Comparison of ENCODE assay signal across 8 cellular contexts in genomic region chr19:48480476-48481190, GRCh38. TPM values are rescaled to one million over a fixed set of nuclear protein-coding genes. Genes with fewer than 3 reads are reported as not detected.
DNase-seq lines count a peak whose midpoint lies in the region; ATAC-seq, FAIRE-seq and TF ChIP-seq lines count a peak whose summit lies in the region.

No MANE protein-coding gene starts in this region.

- no peak for TF ChIP-seq EP300 in H1 (IDR thresholded peaks at IDR 0.05; ENCODE audit: borderline replicate concordance in 1 of 2, low read depth in 2 of 2, low read length in 2 of 2)

- no peak overlapping the region for H3K18ac ChIP-seq in H1 (ENCODE audit: extremely low read depth, low read length)

- no peaks in the 10 kb centered on the region; a peak in 1 of 7 replicates for H3K27me3 ChIP-seq in H1 (replicated peaks in 1 of 4; ENCODE audit: control insufficient read depth in 3 of 4, extremely low read depth in 1 of 4, insufficient read depth in 3 of 4, low read length in 3 of 4)
- no peaks in the 10 kb centered on the region for H3K27me3 ChIP-seq in muscle layer of duodenum (ENCODE audit: low read depth, low read length)
- H3K27me3 ChIP-seq in thyroid gland: no peaks in the 10 kb centered on the region

- CTCF ChIA-PET in activated CD8-positive, alpha-beta T cell treated with anti-CD3 and anti-CD28 coated beads, Interleukin-2, amount 10 ng/mL, durations not matched to agents 7 days and 5 days (lab: Charles Lee): interaction anchor here (0.7 to 1.8 kb wide), 3 partner anchors 8 to 108 kb away, joined by 3 to 19 read pairs (median 4); no protein-coding TSS in a partner anchor
- CTCF ChIA-PET in H1 (lab: Charles Lee; ENCODE audit: partially characterized antibody): interaction anchor here (0.5 to 3.4 kb wide), 8 partner anchors 9 to 421 kb away, joined by 3 to 18 read pairs (median 3); no protein-coding TSS in a partner anchor

- no peak overlapping the region for H2BK20ac ChIP-seq in H1 (ENCODE audit: low read length)

- peak overlapping the region in 1 of 2 experiments; percentile 47; a peak in 1 of 4 replicates for H3K4me2 ChIP-seq in H1 (ENCODE audit: insufficient read depth in 1 of 2, low read depth in 2 of 2, low read length in 2 of 2)

- TF ChIP-seq POLR2A in H1 (IDR thresholded peaks at IDR 0.05; ENCODE audit: control extremely low read depth in 1 of 2, low read depth in 2 of 2, low read length in 2 of 2): no peak; a peak in 1 of 3 replicates
- TF ChIP-seq POLR2A in thyroid gland (IDR thresholded peaks at IDR 0.05): peak in 1 of 2 donors; percentile 21

- no peak overlapping the region for H2BK5ac ChIP-seq in H1 (ENCODE audit: low read depth, low read length)

- peak overlapping the region; percentile 26 for H3K4me3 ChIP-seq in GM12875 (ENCODE audit: low read depth, low read length)
- peak overlapping the region in 1 of 4 experiments; percentile 29; a peak in 1 of 8 replicates for H3K4me3 ChIP-seq in H1 (ENCODE audit: extremely low read depth in 1 of 4, insufficient read depth in 2 of 4, low read depth in 3 of 4, low read length in 4 of 4)
- peak overlapping the region; percentile 47 to 71 for H3K4me3 ChIP-seq in muscle layer of duodenum (ENCODE audit: low read depth in 1 of 2, low read length in 2 of 2)
- H3K4me3 ChIP-seq in thyroid gland (replicated peaks in 1 of 3): peak overlapping the region in 1 of 3 donors; percentile 40

- peak; percentile 88 for ATAC-seq in activated CD8-positive, alpha-beta T cell treated with anti-CD3 and anti-CD28 coated beads, Interleukin-2, amount 10 ng/mL, durations not matched to agents 7 days and 5 days
- ATAC-seq in HG03469 (IDR thresholded peaks at IDR 0.05; ENCODE audit: unreplicated experiment): no peak
- ATAC-seq in GM19397 (IDR thresholded peaks at IDR 0.05; ENCODE audit: unreplicated experiment): no peak

- H3K9me3 ChIP-seq in H1 (ENCODE audit: insufficient read depth in 2 of 2, low read depth in 1 of 2, low read length in 1 of 2) (no peaks in the 10 kb centered on the region), muscle layer of duodenum (ENCODE audit: control insufficient read depth in 1 of 2, low read length in 2 of 2) (no peaks in the 10 kb centered on the region), thyroid gland (no peaks in the 10 kb centered on the region)

- intact Hi-C loops in thyroid gland (cut with DNase I): no loop called here

- peaks cover 5 to 6% of the 10 kb centered on the region in 2 experiments for H4K20me1 ChIP-seq in H1 (replicated peaks in 1 of 2; ENCODE audit: control insufficient read depth in 1 of 2, insufficient read depth in 2 of 2, low read length in 2 of 2)

- no peak for TF ChIP-seq RAD21 in H1 (IDR thresholded peaks at IDR 0.05 in 1 of 2, conservative IDR thresholded peaks at IDR 0.05 in 1 of 2; ENCODE audit: low read depth in 2 of 2, low read length in 2 of 2)

- no peaks in the 10 kb centered on the region for H3K27me3 Mint-ChIP-seq in activated CD8-positive, alpha-beta T cell treated with anti-CD3 and anti-CD28 coated beads, Interleukin-2, amount 10 ng/mL, durations not matched to agents 7 days and 5 days (ENCODE audit: low read depth)

- H3K4me1 ChIP-seq in H1 (replicated peaks in 1 of 4; ENCODE audit: control insufficient read depth in 3 of 4, insufficient read depth in 4 of 4, low read length in 3 of 4) (peaks cover 0 to 1% (median 0%) of the 10 kb centered on the region in 4 experiments; a peak in 1 of 7 replicates), muscle layer of duodenum (ENCODE audit: control insufficient read depth in 1 of 2, insufficient read depth in 2 of 2, low read length in 2 of 2) (peaks cover 0 to 19% of the 10 kb centered on the region in 2 donors), thyroid gland (peaks cover 0 to 4% of the 10 kb centered on the region in 2 donors)

- peak overlapping the region; percentile 60 for H3K4me3 Mint-ChIP-seq in activated CD8-positive, alpha-beta T cell treated with anti-CD3 and anti-CD28 coated beads, Interleukin-2, amount 10 ng/mL, durations not matched to agents 7 days and 5 days

- H2AK5ac ChIP-seq in H1 (ENCODE audit: low read depth, low read length): no peak overlapping the region

- no peak overlapping the region for H4K91ac ChIP-seq in H1 (replicated peaks; ENCODE audit: insufficient read length, low read length)

- no peak for TF ChIP-seq CTCF in GM12875 (IDR thresholded peaks at IDR 0.05; ENCODE audit: borderline replicate concordance, insufficient read depth, low read depth, low read length)
- TF ChIP-seq CTCF in H1 (IDR thresholded peaks at IDR 0.05; ENCODE audit: control extremely low read depth in 1 of 3, insufficient read depth in 1 of 3, low read depth in 1 of 3, low read length in 3 of 3): no peak
- no peak for TF ChIP-seq CTCF in thyroid gland (IDR thresholded peaks at IDR 0.05)

- no peak for FAIRE-seq in H1 (lab: Jason Lieb, UNC)

- H3K23ac ChIP-seq in H1 (ENCODE audit: insufficient read length): no peak overlapping the region

- H4K8ac ChIP-seq in H1 (ENCODE audit: extremely low read depth, insufficient read depth, low read length): peak overlapping the region; percentile 36; the same call in 1 of the 2 replicates

- H3K4me1 Mint-ChIP-seq in activated CD8-positive, alpha-beta T cell treated with anti-CD3 and anti-CD28 coated beads, Interleukin-2, amount 10 ng/mL, durations not matched to agents 7 days and 5 days (ENCODE audit: low read depth): peaks cover 31% of the 10 kb centered on the region

- H3K9ac ChIP-seq in H1 (replicated peaks in 1 of 4; ENCODE audit: extremely low read depth in 1 of 4, low read depth in 3 of 4, low read length in 3 of 4): no peak overlapping the region

- H2BK120ac ChIP-seq in H1 (replicated peaks; ENCODE audit: low read depth, low read length): no peak overlapping the region

- H3K14ac ChIP-seq in H1 (ENCODE audit: insufficient read length): no peak overlapping the region

- POLR2A ChIA-PET in activated CD8-positive, alpha-beta T cell treated with anti-CD3 and anti-CD28 coated beads, Interleukin-2, amount 10 ng/mL, durations not matched to agents 7 days and 5 days (lab: Charles Lee): interaction anchor here (0.7 to 2.2 kb wide), 3 partner anchors 9 to 117 kb away, joined by 3 to 8 read pairs (median 5); partner anchors contain the start of genes SYNGR4 and TMEM143
- POLR2A ChIA-PET in H1 (lab: Charles Lee; ENCODE audit: partially characterized antibody): interaction anchor here (0.7 to 11.4 kb wide), 23 partner anchors 8 to 165 kb away, joined by 3 to 176 read pairs (median 4); partner anchors contain the start of genes FAM83E and KCNJ14

- peaks cover 2% of the 10 kb centered on the region; the same call in 1 of the 2 replicates for H3K23me2 ChIP-seq in H1 (ENCODE audit: low read depth, low read length)

- H3K27ac ChIP-seq in H1 (ENCODE audit: low read depth, low read length) (no peak overlapping the region), muscle layer of duodenum (ENCODE audit: low read length) (peak overlapping the region; percentile 68), thyroid gland (peak overlapping the region; percentile 55 to 65 (median 64))

- H3K36me3 Mint-ChIP-seq in activated CD8-positive, alpha-beta T cell treated with anti-CD3 and anti-CD28 coated beads, Interleukin-2, amount 10 ng/mL, durations not matched to agents 7 days and 5 days (ENCODE audit: low read depth): peaks cover 22% of the 10 kb centered on the region

- H4K5ac ChIP-seq in H1 (ENCODE audit: insufficient read length, low read depth, low read length): no peak overlapping the region

- no peaks in the 10 kb centered on the region for H3K9me3 Mint-ChIP-seq in activated CD8-positive, alpha-beta T cell treated with anti-CD3 and anti-CD28 coated beads, Interleukin-2, amount 10 ng/mL, durations not matched to agents 7 days and 5 days (ENCODE audit: insufficient read depth)

- H2BK12ac ChIP-seq in H1 (ENCODE audit: low read depth, low read length): no peak overlapping the region

- H3K79me2 ChIP-seq in H1 (ENCODE audit: control insufficient read depth in 1 of 2, insufficient read depth in 2 of 2, low read length in 2 of 2): no peaks in the 10 kb centered on the region

- peak; percentile 76 for DNase-seq in activated CD8-positive, alpha-beta T cell treated with anti-CD3 and anti-CD28 coated beads, Interleukin-2, amount 10 ng/mL, durations not matched to agents 7 days and 5 days
- no peak for DNase-seq in H1 (ENCODE audit: low read depth in 1 of 2, low spot score in 2 of 2)
- no peak for DNase-seq in thyroid gland
- no peak for DNase-seq in DMS 273 (lab: John Stamatoyannopoulos, UW; ENCODE audit: unreplicated experiment)

- no peak overlapping the region for H3K4ac ChIP-seq in H1 (replicated peaks; ENCODE audit: insufficient read length, low read depth, low read length)

- 93% methylated on average over 44 of the region's 50 CpGs; no CpG with 5 or more reads in 1 of the 2 experiments for WGBS in H1 (ENCODE audit: extremely low coverage in 1 of 2, insufficient coverage in 1 of 2, insufficient read length in 1 of 2, insufficient replicate concordance in 2 of 2, low coverage in 1 of 2, low lambda C conversion rate in 2 of 2, missing lambda C conversion rate in 1 of 2), 2 experiments
- WGBS in thyroid gland, 2 donors: 44 to 48% methylated on average over 45 to 50 of the region's 50 CpGs

- H3K36me3 ChIP-seq in H1 (ENCODE audit: control insufficient read depth in 2 of 4, insufficient read depth in 4 of 4, low read length in 3 of 4): peaks cover 6 to 37% (median 22%) of the 10 kb centered on the region in 4 experiments; a peak in 7 of 8 replicates
- peaks cover 3 to 26% of the 10 kb centered on the region in 2 donors for H3K36me3 ChIP-seq in muscle layer of duodenum (ENCODE audit: control insufficient read depth in 1 of 2, insufficient read depth in 2 of 2, low read length in 2 of 2)
- peaks cover 25 to 27% of the 10 kb centered on the region in 2 donors for H3K36me3 ChIP-seq in thyroid gland

- H3K56ac ChIP-seq in H1 (replicated peaks; ENCODE audit: insufficient read length, low read depth, low read length): no peak overlapping the region

- no peak overlapping the region for H2BK15ac ChIP-seq in H1 (ENCODE audit: low read length)

- peak overlapping the region; percentile 92 for H3K27ac Mint-ChIP-seq in activated CD8-positive, alpha-beta T cell treated with anti-CD3 and anti-CD28 coated beads, Interleukin-2, amount 10 ng/mL, durations not matched to agents 7 days and 5 days

- H3K79me1 ChIP-seq in H1 (ENCODE audit: low read depth, low read length): no peaks in the 10 kb centered on the region

- H2AFZ ChIP-seq in H1 (ENCODE audit: low read length): no peak overlapping the region

RNA-seq across cellular contexts. Expression of gene CYTH2, which starts 11.5 kb away (rescaled TPM):
- 10 to 100 TPM; 48.3 to 50.3 TPM for total RNA-seq in activated CD8-positive, alpha-beta T cell treated with anti-CD3 and anti-CD28 coated beads, Interleukin-2, amount 10 ng/mL, durations not matched to agents 7 days and 5 days
- 67.7 and 71.4 TPM in 2 replicates for total RNA-seq in H1 (2021; fragmentation: NEBNext Ultra II Directional; extraction: Animal tissue kit (Norgen Biotek cat#: 25700))
- polyA plus RNA-seq in H1 (2011; rRNA removed): 43.7 and 62.5 TPM in 2 replicates
- polyA plus RNA-seq in H1 (2011; cell fraction: cytosol; rRNA removed): 59.5 TPM
- polyA plus RNA-seq in H1 (2011; cell fraction: nucleus; rRNA removed): 225 TPM
- 64.0 to 76.5 TPM (median 71.8 TPM) in 4 replicates for polyA plus RNA-seq in H1 (2012, experiment 1 of 2)
- polyA plus RNA-seq in H1 (2012, experiment 2 of 2): 35.7 TPM
- polyA plus RNA-seq in H1 (2013, experiment 1 of 2): 44.2 TPM
- 37.5 TPM for polyA plus RNA-seq in H1 (2013, experiment 2 of 2)
- 53.7 and 70.7 TPM in 2 replicates for polyA minus RNA-seq in H1 (2011; rRNA and poly(A)+ RNA removed)
- 28.7 TPM for polyA minus RNA-seq in H1 (2011; cell fraction: cytosol; rRNA and poly(A)+ RNA removed)
- 65.5 TPM for polyA minus RNA-seq in H1 (2011; cell fraction: nucleus; rRNA and poly(A)+ RNA removed)
- 100 to 1,000 TPM in 2 of 4 donors, 10 to 100 TPM in 2; 91.6 to 232 (median 139) TPM for total RNA-seq in thyroid gland

RNA-seq across cellular contexts. Expression of gene KCNJ14, which starts 25.3 kb away (rescaled TPM):
- total RNA-seq in activated CD8-positive, alpha-beta T cell treated with anti-CD3 and anti-CD28 coated beads, Interleukin-2, amount 10 ng/mL, durations not matched to agents 7 days and 5 days: 1 to 10 TPM; 1.4 to 1.5 TPM
- 0.89 and 1.0 TPM in 2 replicates for total RNA-seq in H1 (2021; fragmentation: NEBNext Ultra II Directional; extraction: Animal tissue kit (Norgen Biotek cat#: 25700))
- polyA plus RNA-seq in H1 (2011; rRNA removed): 0.45 and 0.61 TPM in 2 replicates
- polyA plus RNA-seq in H1 (2011; cell fraction: cytosol; rRNA removed): 0.28 TPM
- 1.3 TPM for polyA plus RNA-seq in H1 (2011; cell fraction: nucleus; rRNA removed)
- 0.66 to 0.84 TPM (median 0.73 TPM) in 4 replicates for polyA plus RNA-seq in H1 (2012, experiment 1 of 2)
- polyA plus RNA-seq in H1 (2012, experiment 2 of 2): 0.68 TPM
- polyA plus RNA-seq in H1 (2013, experiment 1 of 2): 0.39 TPM
- 0.44 TPM for polyA plus RNA-seq in H1 (2013, experiment 2 of 2)
- 0.68 and 1.9 TPM in 2 replicates for polyA minus RNA-seq in H1 (2011; rRNA and poly(A)+ RNA removed)
- 0.37 TPM for polyA minus RNA-seq in H1 (2011; cell fraction: cytosol; rRNA and poly(A)+ RNA removed)
- 0.80 TPM for polyA minus RNA-seq in H1 (2011; cell fraction: nucleus; rRNA and poly(A)+ RNA removed)
- 1 to 10 TPM; 1.2 to 1.9 (median 1.4) TPM for total RNA-seq in thyroid gland

RNA-seq across cellular contexts. Expression of gene LMTK3, which starts 31.0 kb away (rescaled TPM):
- 1 to 10 TPM; 2.8 to 3.7 TPM for total RNA-seq in activated CD8-positive, alpha-beta T cell treated with anti-CD3 and anti-CD28 coated beads, Interleukin-2, amount 10 ng/mL, durations not matched to agents 7 days and 5 days
- 12.4 and 13.6 TPM in 2 replicates for total RNA-seq in H1 (2021; fragmentation: NEBNext Ultra II Directional; extraction: Animal tissue kit (Norgen Biotek cat#: 25700))
- polyA plus RNA-seq in H1 (2011; rRNA removed): 2.7 and 7.3 TPM in 2 replicates
- 3.4 TPM for polyA plus RNA-seq in H1 (2011; cell fraction: cytosol; rRNA removed)
- polyA plus RNA-seq in H1 (2011; cell fraction: nucleus; rRNA removed): 11.6 TPM
- polyA plus RNA-seq in H1 (2012, experiment 1 of 2): 6.8 to 10.4 TPM (median 9.6 TPM) in 4 replicates
- polyA plus RNA-seq in H1 (2012, experiment 2 of 2): 4.1 TPM
- 10.0 TPM for polyA plus RNA-seq in H1 (2013, experiment 1 of 2)
- 8.2 TPM for polyA plus RNA-seq in H1 (2013, experiment 2 of 2)
- polyA minus RNA-seq in H1 (2011; rRNA and poly(A)+ RNA removed): 0.90 and 1.2 TPM in 2 replicates
- polyA minus RNA-seq in H1 (2011; cell fraction: cytosol; rRNA and poly(A)+ RNA removed): 5.9 TPM
- 5.9 TPM for polyA minus RNA-seq in H1 (2011; cell fraction: nucleus; rRNA and poly(A)+ RNA removed)
- 1 to 10 TPM; 3.0 to 7.1 (median 4.6) TPM for total RNA-seq in thyroid gland

RNA-seq across cellular contexts. Expression of gene GRWD1, which starts 34.9 kb away (rescaled TPM):
- 10 to 100 TPM; 46.4 to 50.4 TPM for total RNA-seq in activated CD8-positive, alpha-beta T cell treated with anti-CD3 and anti-CD28 coated beads, Interleukin-2, amount 10 ng/mL, durations not matched to agents 7 days and 5 days
- 61.9 and 64.9 TPM in 2 replicates for total RNA-seq in H1 (2021; fragmentation: NEBNext Ultra II Directional; extraction: Animal tissue kit (Norgen Biotek cat#: 25700))
- 36.9 and 46.4 TPM in 2 replicates for polyA plus RNA-seq in H1 (2011; rRNA removed)
- polyA plus RNA-seq in H1 (2011; cell fraction: cytosol; rRNA removed): 44.2 TPM
- 30.1 TPM for polyA plus RNA-seq in H1 (2011; cell fraction: nucleus; rRNA removed)
- polyA plus RNA-seq in H1 (2012, experiment 1 of 2): 25.4 to 44.2 TPM (median 41.0 TPM) in 4 replicates
- 36.9 TPM for polyA plus RNA-seq in H1 (2012, experiment 2 of 2)
- 18.6 TPM for polyA plus RNA-seq in H1 (2013, experiment 1 of 2)
- polyA plus RNA-seq in H1 (2013, experiment 2 of 2): 17.3 TPM
- polyA minus RNA-seq in H1 (2011; rRNA and poly(A)+ RNA removed): 11.5 and 19.1 TPM in 2 replicates
- polyA minus RNA-seq in H1 (2011; cell fraction: cytosol; rRNA and poly(A)+ RNA removed): 24.4 TPM
- 18.2 TPM for polyA minus RNA-seq in H1 (2011; cell fraction: nucleus; rRNA and poly(A)+ RNA removed)
- total RNA-seq in thyroid gland: 10 to 100 TPM; 22.4 to 40.5 (median 29.1) TPM
